Comparison of ENCODE assay signal across 22 cellular contexts in the genomic region with DNA sequence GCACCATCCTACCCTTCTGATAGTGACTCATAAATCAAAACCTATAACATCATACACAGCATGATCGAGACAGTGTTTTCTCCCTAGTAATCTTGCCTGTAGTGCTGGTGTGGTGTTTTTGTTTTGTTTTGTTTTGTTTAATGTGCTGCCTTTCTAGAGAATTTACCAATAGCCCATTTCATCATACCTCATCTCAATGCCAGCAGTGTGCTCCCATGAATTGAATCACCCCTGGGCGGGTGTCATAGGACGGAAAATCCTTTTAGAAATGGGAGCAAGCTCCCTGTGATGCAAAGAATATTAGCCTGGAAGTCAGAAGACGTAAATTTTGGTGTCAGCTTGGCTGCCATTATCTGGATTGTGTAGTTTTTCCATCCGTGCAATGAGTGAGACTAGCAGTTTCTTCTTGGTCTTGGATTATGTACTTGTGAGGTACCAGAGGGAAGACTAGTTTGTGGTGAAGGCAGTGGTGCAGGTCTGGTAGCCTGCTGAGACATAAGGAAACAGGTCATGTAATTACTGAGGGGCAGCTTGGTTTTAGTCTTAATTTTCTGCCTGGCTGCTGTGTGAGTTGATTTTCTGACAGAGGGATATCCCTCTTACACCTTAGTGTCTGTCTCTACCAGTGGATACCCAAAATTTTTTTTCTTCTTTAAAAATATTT. TPM values are rescaled to one million over a fixed set of nuclear protein-coding genes. Genes with fewer than 3 reads are reported as not detected.
DNase-seq lines count a peak whose midpoint lies in the region; ATAC-seq and TF ChIP-seq lines count a peak whose summit lies in the region.
"Had no signal": no experiment of that assay in that cellular context is flagged by ENCODE, and none has a peak within 500 bp of the region (broad histone marks: within the 10 kb centered on the region; RNA-seq: fewer than 3 reads in every experiment).

No MANE protein-coding gene starts in this region.

- TF ChIP-seq CTCF in SK-N-SH (IDR thresholded peaks at IDR 0.05) = no peak

- DNase-seq in GM23248 = peak; percentile 51
- peak; percentile 76 for DNase-seq in amniotic epithelial cell (ENCODE audit: low read depth)
- peak; percentile 17 for DNase-seq in glomerular visceral epithelial cell (ENCODE audit: extremely low spot score)
- no peak for DNase-seq in SK-N-SH
- DNase-seq in COLO668 (lab: John Stamatoyannopoulos, UW; ENCODE audit: unreplicated experiment) = no peak
- no peak for DNase-seq in NCI-H82 (lab: John Stamatoyannopoulos, UW)
- DNase-seq: activated CD4-positive, alpha-beta T cell treated with anti-CD3 and anti-CD28 coated beads for 36 hours; DMS79; heart right ventricle; KBM-7; NCI-H1092; NCI-H69; stimulated activated CD4-positive, alpha-beta T cell treated with anti-CD3 and anti-CD28 coated beads, Interleukin-15, amount 100 ng/mL, for 24 hours; T-helper 9 cell had no signal

- H4K20me1 ChIP-seq in GM23248 (ENCODE audit: insufficient read depth) (no peaks in the 10 kb centered on the region), SK-N-SH (ENCODE audit: insufficient read depth) (no peaks in the 10 kb centered on the region)

- peaks cover 30% of the 10 kb centered on the region for H3F3A ChIP-seq in GM23248 (ENCODE audit: insufficient read depth)
- peaks cover 12% of the 10 kb centered on the region for H3F3A ChIP-seq in SK-N-SH (replicated peaks; ENCODE audit: insufficient read depth)

- H3K9ac ChIP-seq in GM23248 = no peak overlapping the region
- H3K9ac ChIP-seq in SK-N-SH = no peak overlapping the region
- H3K9ac ChIP-seq: neural progenitor cell had no signal

- H3K79me2 ChIP-seq in ACC112 (ENCODE audit: control insufficient read depth, insufficient read depth, low read length, unreplicated experiment) (no peaks in the 10 kb centered on the region), GM23248 (ENCODE audit: insufficient read depth) (no peaks in the 10 kb centered on the region), SK-N-SH (ENCODE audit: insufficient read depth) (no peaks in the 10 kb centered on the region)

- H3K36me3 ChIP-seq in ACC112 (ENCODE audit: insufficient read depth, low read length) = no peaks in the 10 kb centered on the region
- H3K36me3 ChIP-seq in GM23248 (ENCODE audit: low read depth) = no peaks in the 10 kb centered on the region
- peaks cover 0 to 7% of the 10 kb centered on the region in 2 experiments for H3K36me3 ChIP-seq in SK-N-SH (replicated peaks in 1 of 2; ENCODE audit: control insufficient read depth in 1 of 2, insufficient read depth in 2 of 2, low read length in 1 of 2)
- H3K36me3 ChIP-seq: heart right ventricle, neural progenitor cell had no signal

- no peaks in the 10 kb centered on the region for H3K9me3 ChIP-seq in GM23248 (ENCODE audit: low read depth)
- no peaks in the 10 kb centered on the region for H3K9me3 ChIP-seq in SK-N-SH
- H3K9me3 ChIP-seq: heart right ventricle had no signal

- CTCF ChIA-PET in SK-N-SH (lab: Yijun Ruan, JAX) = interaction anchor here (0.6 to 1.8 kb wide), 4 partner anchors 8 to 408 kb away, joined by 3 to 4 read pairs (median 3); no protein-coding TSS in a partner anchor

- TF ChIP-seq EP300 in SK-N-SH (IDR thresholded peaks at IDR 0.05; ENCODE audit: borderline replicate concordance in 1 of 2, low read depth in 1 of 2, low read length in 1 of 2) = no peak

- no peak for ATAC-seq in GM19397 (IDR thresholded peaks at IDR 0.05; ENCODE audit: unreplicated experiment)
- ATAC-seq: activated CD4-positive, alpha-beta T cell treated with anti-CD3 and anti-CD28 coated beads for 36 hours; heart right ventricle; Panc1 had no signal

- H3K4me2 ChIP-seq in GM23248 (ENCODE audit: unreplicated experiment) (no peak overlapping the region), SK-N-SH (no peak overlapping the region)
- H3K4me2 ChIP-seq: neural progenitor cell had no signal

- H3K4me1 ChIP-seq in ACC112 (ENCODE audit: control insufficient read depth, insufficient read depth, low read length, unreplicated experiment) = peaks cover 40% of the 10 kb centered on the region
- peaks cover 28% of the 10 kb centered on the region for H3K4me1 ChIP-seq in GM23248 (ENCODE audit: insufficient read depth)
- peaks cover 0 to 4% of the 10 kb centered on the region in 2 experiments; a peak in 1 of 4 replicates for H3K4me1 ChIP-seq in SK-N-SH (ENCODE audit: control insufficient read depth in 1 of 2, insufficient read depth in 2 of 2, low read depth in 1 of 2, low read length in 1 of 2)
- H3K4me1 ChIP-seq: neural progenitor cell had no signal

- H3K4me3 ChIP-seq in ACC112 (ENCODE audit: low read depth, low read length) (no peak overlapping the region), GM23248 (no peak overlapping the region), SK-N-SH (ENCODE audit: low read depth in 2 of 2, low read length in 1 of 2) (no peak overlapping the region)
- H3K4me3 ChIP-seq: heart right ventricle, neural progenitor cell had no signal

- H3K9me2 ChIP-seq in GM23248 (ENCODE audit: insufficient read depth) (no peaks in the 10 kb centered on the region), SK-N-SH (no peaks in the 10 kb centered on the region)

- 88 to 89% methylated on average over 5 of the region's 5 CpGs for WGBS in GM23248 (ENCODE audit: low coverage in 1 of 2, low lambda C conversion rate in 2 of 2, missing lambda C conversion rate in 2 of 2), 2 experiments
- WGBS in SK-N-SH (ENCODE audit: low lambda C conversion rate) = 57% methylated on average over 5 of the region's 5 CpGs

- H2AFZ ChIP-seq in ACC112 (ENCODE audit: low read length, unreplicated experiment) (no peak overlapping the region), GM23248 (no peak overlapping the region), SK-N-SH (ENCODE audit: low read depth) (no peak overlapping the region)
- H2AFZ ChIP-seq: neural progenitor cell had no signal

- no peaks in the 10 kb centered on the region for H3K27me3 ChIP-seq in ACC112 (ENCODE audit: insufficient read depth, low read length)
- H3K27me3 ChIP-seq in GM23248 (replicated peaks; ENCODE audit: insufficient read depth) = no peaks in the 10 kb centered on the region
- no peaks in the 10 kb centered on the region for H3K27me3 ChIP-seq in SK-N-SH (ENCODE audit: insufficient read depth)
- H3K27me3 ChIP-seq: heart right ventricle, neural progenitor cell had no signal

- POLR2A ChIA-PET in SK-N-SH (lab: Yijun Ruan, JAX) = no interaction called here

- H3K27ac ChIP-seq in ACC112 (ENCODE audit: low read depth, low read length) (peak overlapping the region; percentile 59; the same call in 1 of the 2 replicates), GM23248 (no peak overlapping the region), SK-N-SH (ENCODE audit: low read depth in 2 of 2, low read length in 1 of 2) (no peak overlapping the region)
- H3K27ac ChIP-seq: C4-2B, heart right ventricle, neural progenitor cell had no signal

- in situ Hi-C loops in GM23248 (cut with MboI) = no loop called here

- no peak for TF ChIP-seq RAD21 in SK-N-SH (IDR thresholded peaks at IDR 0.05; ENCODE audit: low read length)

TF ChIP-seq in SK-N-SH, 30 proteins besides CTCF, POLR2A, EP300 and RAD21:
- no peak for TF ChIP-seq EZH2phosphoT487 (IDR thresholded peaks at IDR 0.05; ENCODE audit: borderline replicate concordance, low read depth)
- TF ChIP-seq MXI1 (IDR thresholded peaks at IDR 0.05; ENCODE audit: low read depth, low read length) = no peak
- no peak for TF ChIP-seq ELF1 (IDR thresholded peaks at IDR 0.05)
- no peak for TF ChIP-seq SIN3A (IDR thresholded peaks at IDR 0.05; ENCODE audit: borderline replicate concordance, low read depth, low read length)

RNA-seq across cellular contexts. Expression of a gene that starts 29.9 kb away (rescaled TPM):
- not detected in 2 replicates for total RNA-seq in GM23248 (2014; rRNA removed; shearing (Covaris generic))
- polyA plus RNA-seq in GM23248 (2016; fragmentation: Nextera tagmentation; extraction: Ambion mirVana) (0.09 and 0.19 TPM in 2 replicates), SK-N-SH (2012; rRNA removed) (15.3 and 18.9 TPM in 2 replicates)
- 15.0 and 16.2 TPM in 2 replicates for polyA plus RNA-seq in SK-N-SH (2012; cell fraction: cytosol; rRNA removed)
- polyA plus RNA-seq in SK-N-SH (2012; cell fraction: nucleus; rRNA removed) = 23.2 and 48.4 TPM in 2 replicates
- total RNA-seq: activated CD4-positive, alpha-beta T cell treated with anti-CD3 and anti-CD28 coated beads for 36 hours had no signal

RNA-seq across cellular contexts. Expression of a gene that starts 46.4 kb away (rescaled TPM):
- total RNA-seq in GM23248 (2014; rRNA removed; shearing (Covaris generic)) = not detected in 2 replicates
- not detected in 2 replicates for polyA plus RNA-seq in GM23248 (2016; fragmentation: Nextera tagmentation; extraction: Ambion mirVana)
- polyA plus RNA-seq in SK-N-SH (2012; rRNA removed) = not detected in 2 replicates
- not detected in 2 replicates for polyA plus RNA-seq in SK-N-SH (2012; cell fraction: cytosol; rRNA removed)
- not detected in 2 replicates for polyA plus RNA-seq in SK-N-SH (2012; cell fraction: nucleus; rRNA removed)
- total RNA-seq: A172; activated CD4-positive, alpha-beta T cell treated with anti-CD3 and anti-CD28 coated beads for 36 hours; kidney epithelial cell; SK-MEL-5 had no signal

Comparison
In these comparisons a context has a peak if more than half of its experiments do, and no peak if none do; other contexts are left out.
1. DNase-seq: peak in GM23248 (single experiment), amniotic epithelial cell (single experiment) and glomerular visceral epithelial cell (single experiment); none in SK-N-SH (single experiment), COLO668 (single experiment) and NCI-H82 (single experiment).
2. RNA of a gene that starts 29.9 kb away (polyA plus RNA-seq): 15.0 to 48.4 TPM in SK-N-SH; 0.09 to 0.19 TPM in GM23248; every median in the first group is over 10 times any median in the second.